ENCODE assay signal across 1 cellular context in the genomic region with DNA sequence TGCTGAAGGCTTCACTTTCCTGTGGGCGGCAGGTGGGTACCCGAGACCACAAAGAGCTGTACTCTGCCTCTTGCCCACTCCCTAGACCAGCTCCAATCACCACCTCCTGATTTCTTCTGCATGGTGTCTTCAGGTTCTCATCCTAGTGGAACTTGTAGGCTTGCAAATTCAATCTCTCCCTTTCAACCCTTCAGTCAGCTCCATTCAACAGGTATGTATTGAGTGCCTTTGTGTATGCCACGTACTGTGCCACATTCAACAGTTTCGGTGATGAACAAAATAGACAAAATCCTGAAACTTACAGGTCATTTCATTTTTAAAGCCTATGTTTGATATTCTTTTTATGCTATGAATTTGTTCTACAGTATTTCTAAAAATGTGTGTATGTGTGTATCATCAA.
A peak's percentile ranks its signal among the peaks of the same experiment; 100 is the strongest.
TF ChIP-seq lines count a peak whose summit lies in the region.

No MANE protein-coding gene starts in this region.

TF ChIP-seq in HEK293, 187 proteins besides CTCF, POLR2A, EP300 and RAD21 (continued from another document):
- TF ChIP-seq EGR2 (tag by site-specific recombination; IDR thresholded peaks at IDR 0.05; ENCODE audit: low read depth): peak; percentile 27; the same call in 1 of the 2 replicates
- no peak for TF ChIP-seq ZNF521 (tag by site-specific recombination; IDR thresholded peaks at IDR 0.05)
- TF ChIP-seq ZNF654 (tag by site-specific recombination; IDR thresholded peaks at IDR 0.05; ENCODE audit: low read depth): no peak
- no peak for TF ChIP-seq ZNF629 (tag by site-specific recombination; IDR thresholded peaks at IDR 0.05)
- no peak for TF ChIP-seq KLF10 (tag by site-specific recombination; IDR thresholded peaks at IDR 0.05)
